In genomic region chr7:98619450-98620321, GRCh38 we compare ENCODE assay signal across 10 cellular contexts. TPM values are rescaled to one million over a fixed set of nuclear protein-coding genes. Genes with fewer than 3 reads are reported as not detected.
A peak's percentile ranks its signal among the peaks of the same experiment; 100 is the strongest.
DNase-seq lines count a peak whose midpoint lies in the region; ATAC-seq and TF ChIP-seq lines count a peak whose summit lies in the region.
"Had no signal": no experiment of that assay in that cellular context is flagged by ENCODE, and none has a peak within 500 bp of the region (broad histone marks: within the 10 kb centered on the region; RNA-seq: fewer than 3 reads in every experiment).

No MANE protein-coding gene starts in this region.

- no peak overlapping the region for H3K27ac ChIP-seq in breast epithelium
- H3K27ac ChIP-seq in PC-9, result no peak overlapping the region
- H3K27ac ChIP-seq in upper lobe of left lung, result no peak overlapping the region
- H3K27ac ChIP-seq: neutrophil had no signal

- TF ChIP-seq CTCF in MCF 10A (IDR thresholded peaks at IDR 0.05; ENCODE audit: unreplicated experiment), result no peak
- no peak for TF ChIP-seq CTCF in breast epithelium (IDR thresholded peaks at IDR 0.05)
- no peak for TF ChIP-seq CTCF in PC-9 (conservative IDR thresholded peaks at IDR 0.05)
- no peak for TF ChIP-seq CTCF in upper lobe of left lung (IDR thresholded peaks at IDR 0.05)
- no peak for TF ChIP-seq CTCF in lower leg skin (IDR thresholded peaks at IDR 0.05)

- H3K9me3 ChIP-seq in breast epithelium, result peaks cover 0 to 2% of the 10 kb centered on the region in 2 donors
- H3K9me3 ChIP-seq in PC-9 (ENCODE audit: insufficient read depth, low read depth), result no peaks in the 10 kb centered on the region
- no peaks in the 10 kb centered on the region for H3K9me3 ChIP-seq in iPS-15b (ENCODE audit: control insufficient read depth, insufficient read depth, low read length)
- no peaks in the 10 kb centered on the region for H3K9me3 ChIP-seq in upper lobe of left lung
- H3K9me3 ChIP-seq: neutrophil had no signal

- DNase-seq in MCF 10A (ENCODE audit: unreplicated experiment) (peak; percentile 51), breast epithelium (ENCODE audit: low spot score in 2 of 2) (no peak), PC-9 (no peak), upper lobe of left lung (peak; percentile 47 to 61), lower leg skin (ENCODE audit: low spot score in 2 of 2) (no peak), dermis blood vessel endothelial cell (no peak)
- DNase-seq: activated CD4-positive, alpha-beta T cell treated with anti-CD3 and anti-CD28 coated beads, Interleukin-2, amount 10 ng/mL, durations not matched to agents 7 days and 5 days had no signal

- H3K4me2 ChIP-seq in PC-9, result peak overlapping the region; percentile 52

- TF ChIP-seq POLR2A in breast epithelium (IDR thresholded peaks at IDR 0.05) (no peak), upper lobe of left lung (IDR thresholded peaks at IDR 0.05) (no peak), lower leg skin (IDR thresholded peaks at IDR 0.05) (no peak)

- H3K4me3 ChIP-seq in breast epithelium (no peak overlapping the region), PC-9 (no peak overlapping the region), iPS-15b (ENCODE audit: low read depth, low read length) (peak overlapping the region; percentile 41), upper lobe of left lung (peak overlapping the region in 3 of 4 donors; percentile 9 to 27 (median 17)), lower leg skin (ENCODE audit: low read depth, poor library complexity, severe bottlenecking) (no peak overlapping the region)

- H3K79me2 ChIP-seq in PC-9 (ENCODE audit: low read depth), result no peaks in the 10 kb centered on the region

- H4K20me1 ChIP-seq in PC-9 (ENCODE audit: insufficient read depth), result no peaks in the 10 kb centered on the region

- WGBS in upper lobe of left lung, 2 donors, result 17 to 18% methylated on average over 27 of the region's 27 CpGs
- WGBS in lower leg skin, 2 donors, result 24 to 37% methylated on average over 27 of the region's 27 CpGs

- BruUV-seq in MCF 10A (replicated peaks; lab: Mats Ljungman, UMichigan), result no TSS peak
- no TSS peak for BruUV-seq in PC-9 (replicated peaks; lab: Mats Ljungman, UMichigan)

- no peak overlapping the region for H3K4me3 Mint-ChIP-seq in MCF 10A (ENCODE audit: unreplicated experiment)
- H3K4me3 Mint-ChIP-seq: activated CD4-positive, alpha-beta T cell treated with anti-CD3 and anti-CD28 coated beads, Interleukin-2, amount 10 ng/mL, durations not matched to agents 7 days and 5 days had no signal

- H2AFZ ChIP-seq in PC-9, result no peak overlapping the region

- peaks cover 3 to 88% of the 10 kb centered on the region in 2 donors for H3K27me3 ChIP-seq in breast epithelium
- H3K27me3 ChIP-seq in PC-9 (ENCODE audit: insufficient read depth, low read depth), result peaks cover 62% of the 10 kb centered on the region
- H3K27me3 ChIP-seq in iPS-15b (ENCODE audit: control insufficient read depth, insufficient read depth, low read length), result peaks cover 53% of the 10 kb centered on the region
- peaks cover 0 to 22% (median 13%) of the 10 kb centered on the region in 4 donors for H3K27me3 ChIP-seq in upper lobe of left lung

- H3K36me3 Mint-ChIP-seq in MCF 10A (ENCODE audit: insufficient read depth, unreplicated experiment), result no peaks in the 10 kb centered on the region

- ATAC-seq in upper lobe of left lung (ENCODE audit: low FRiP score in 2 of 2), result peak in 1 of 2 donors; percentile 13
- no peak for ATAC-seq in HG03432 (IDR thresholded peaks at IDR 0.05; ENCODE audit: unreplicated experiment)

- no peaks in the 10 kb centered on the region for H3K36me3 ChIP-seq in breast epithelium
- no peaks in the 10 kb centered on the region for H3K36me3 ChIP-seq in PC-9 (ENCODE audit: low read depth)
- H3K36me3 ChIP-seq in iPS-15b (ENCODE audit: control insufficient read depth, insufficient read depth, low read length), result peaks cover 6% of the 10 kb centered on the region
- H3K36me3 ChIP-seq in upper lobe of left lung, result no peaks in the 10 kb centered on the region
- H3K36me3 ChIP-seq: neutrophil had no signal

- intact Hi-C loops in MCF 10A (cut with micrococcal nuclease) (loop anchor here (10.0 kb wide), 1 partner anchor 125 kb away; no protein-coding TSS in a partner anchor), breast epithelium (cut with DNase I; ENCODE audit: low total_unique reads) (no loop called here), PC-9 (cut with micrococcal nuclease; ENCODE audit: unreplicated experiment) (no loop called here), lower leg skin (cut with DNase I; ENCODE audit: low total_unique reads) (no loop called here)

- H3K9me2 ChIP-seq in PC-9 (ENCODE audit: insufficient read depth), result no peaks in the 10 kb centered on the region

- H3K4me1 Mint-ChIP-seq in MCF 10A (ENCODE audit: insufficient read depth, unreplicated experiment), result no peaks in the 10 kb centered on the region
- H3K4me1 Mint-ChIP-seq: activated CD4-positive, alpha-beta T cell treated with anti-CD3 and anti-CD28 coated beads, Interleukin-2, amount 10 ng/mL, durations not matched to agents 7 days and 5 days had no signal

- H3K4me1 ChIP-seq in breast epithelium, result no peaks in the 10 kb centered on the region
- no peaks in the 10 kb centered on the region for H3K4me1 ChIP-seq in PC-9 (replicated peaks; ENCODE audit: insufficient read depth)
- peaks cover 16% of the 10 kb centered on the region for H3K4me1 ChIP-seq in iPS-15b (ENCODE audit: control insufficient read depth, insufficient read depth, low read length)
- H3K4me1 ChIP-seq in upper lobe of left lung, result peaks cover 9 to 36% (median 17%) of the 10 kb centered on the region in 4 donors

- CTCF ChIA-PET in MCF 10A (lab: Yijun Ruan, JAX) (interaction anchor here (0.9 kb wide), 1 partner anchor 221 kb away, joined by 3 read pairs; no protein-coding TSS in a partner anchor), PC-9 (lab: Charles Lee) (no interaction called here)

- no peaks in the 10 kb centered on the region for H3F3A ChIP-seq in PC-9 (ENCODE audit: insufficient read depth, low read depth)

- POLR2A ChIA-PET in MCF 10A (lab: Yijun Ruan, JAX), result no interaction called here
- POLR2A ChIA-PET in PC-9 (lab: Charles Lee; ENCODE audit: unreplicated experiment), result no interaction called here

- no peak overlapping the region for H3K9ac ChIP-seq in iPS-15b (ENCODE audit: low read depth, low read length)

- H3K27me3 Mint-ChIP-seq in MCF 10A (ENCODE audit: insufficient read depth, unreplicated experiment), result peaks cover 49% of the 10 kb centered on the region

- H3K9me3 Mint-ChIP-seq in MCF 10A (ENCODE audit: unreplicated experiment), result no peaks in the 10 kb centered on the region
- H3K9me3 Mint-ChIP-seq: activated CD4-positive, alpha-beta T cell treated with anti-CD3 and anti-CD28 coated beads, Interleukin-2, amount 10 ng/mL, durations not matched to agents 7 days and 5 days had no signal

- no peak overlapping the region for H3K27ac Mint-ChIP-seq in MCF 10A (ENCODE audit: low read depth, unreplicated experiment)
- H3K27ac Mint-ChIP-seq: activated CD4-positive, alpha-beta T cell treated with anti-CD3 and anti-CD28 coated beads, Interleukin-2, amount 10 ng/mL, durations not matched to agents 7 days and 5 days had no signal

- no peak for TF ChIP-seq EP300 in upper lobe of left lung (IDR thresholded peaks at IDR 0.05)

RNA-seq across cellular contexts. Expression of gene NPTX2, which starts 2.6 kb away (rescaled TPM):
- total RNA-seq in MCF 10A (2022) (not detected in 2 replicates), breast epithelium (1 to 10 TPM; 1.5 to 3.3 (median 3.2) TPM), PC-9 (2021) (not detected in 2 replicates), upper lobe of left lung (1 to 10 TPM in 2 of 6 donors, under 1 TPM in 2, not detected in 2; 0.30 to 1.3 (median 0.95) TPM), lower leg skin (10 to 100 TPM in 2 of 4 donors, 1 to 10 TPM in 2; 4.2 to 17.6 (median 10.2) TPM), dermis blood vessel endothelial cell (3.7 and 18.5 TPM in 2 replicates)
- total RNA-seq: activated CD4-positive, alpha-beta T cell treated with anti-CD3 and anti-CD28 coated beads, Interleukin-2, amount 10 ng/mL, durations not matched to agents 7 days and 5 days had no signal

Comparison
In these comparisons a context has a peak if more than half of its experiments do, and no peak if none do; other contexts are left out.
1. DNase-seq: peak in MCF 10A (single experiment) and upper lobe of left lung (2 of 2); none in breast epithelium (0 of 2), PC-9 (0 of 2), lower leg skin (0 of 2) and dermis blood vessel endothelial cell (single experiment).
2. H3K4me3 ChIP-seq: peak in iPS-15b (single experiment) and upper lobe of left lung (3 of 4); none in breast epithelium (0 of 3), PC-9 (single experiment) and lower leg skin (single experiment).